23 cellular contexts compared by ENCODE assay signal in the genomic region with DNA sequence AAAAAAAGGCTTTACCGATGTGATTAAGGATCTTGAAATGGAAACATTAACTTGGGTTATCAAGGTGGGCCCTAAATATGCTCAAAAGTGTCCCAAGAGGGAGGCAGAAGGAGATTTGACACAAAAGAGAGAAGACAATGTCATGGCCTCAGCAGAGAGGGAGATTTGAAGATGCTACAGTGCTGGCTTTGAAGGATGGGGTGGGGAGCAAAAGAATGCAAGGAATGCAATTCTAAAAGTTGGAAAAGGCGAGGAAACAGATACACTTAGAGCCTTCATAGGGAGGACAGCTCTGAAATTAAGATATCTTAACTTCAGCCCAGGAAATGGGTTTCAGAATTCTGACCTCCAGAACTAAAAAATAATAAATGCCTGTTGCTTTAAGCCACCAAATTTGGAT.
DNase-seq lines count a peak whose midpoint lies in the region; ATAC-seq and TF ChIP-seq lines count a peak whose summit lies in the region.
"Had no signal": no experiment of that assay in that cellular context is flagged by ENCODE, and none has a peak within 500 bp of the region (broad histone marks: within the 10 kb centered on the region; RNA-seq: fewer than 3 reads in every experiment).

No MANE protein-coding gene starts in this region.

- no peaks in the 10 kb centered on the region for H3K9me3 Mint-ChIP-seq in osteocyte (ENCODE audit: unreplicated experiment)
- H3K9me3 Mint-ChIP-seq: CD8-positive, alpha-beta memory T cell; dendritic cell treated with granulocyte-macrophage colony-stimulating factor and Interleukin-4, amounts not matched to agents 40 ng/mL and 50 ng/mL, for 4 days; natural killer cell had no signal

- H3K36me3 Mint-ChIP-seq in osteocyte (ENCODE audit: unreplicated experiment) = no peaks in the 10 kb centered on the region
- H3K36me3 Mint-ChIP-seq: CD8-positive, alpha-beta memory T cell; natural killer cell had no signal

- H3K4me3 ChIP-seq in GM23248 = no peak overlapping the region
- H3K4me3 ChIP-seq in SK-N-SH (ENCODE audit: low read depth in 2 of 2, low read length in 1 of 2) = no peak overlapping the region
- H3K4me3 ChIP-seq in upper lobe of left lung = no peak overlapping the region
- no peak overlapping the region for H3K4me3 ChIP-seq in tibial artery
- H3K4me3 ChIP-seq: cardiac muscle cell, heart right ventricle, lung had no signal

- no peaks in the 10 kb centered on the region for H3K9me2 ChIP-seq in GM23248 (ENCODE audit: insufficient read depth)
- no peaks in the 10 kb centered on the region for H3K9me2 ChIP-seq in SK-N-SH

- H3K36me3 ChIP-seq in GM23248 (ENCODE audit: low read depth) (no peaks in the 10 kb centered on the region), SK-N-SH (replicated peaks in 1 of 2; ENCODE audit: control insufficient read depth in 1 of 2, insufficient read depth in 2 of 2, low read length in 1 of 2) (no peaks in the 10 kb centered on the region), upper lobe of left lung (no peaks in the 10 kb centered on the region), tibial artery (no peaks in the 10 kb centered on the region)
- H3K36me3 ChIP-seq: cardiac muscle cell, heart right ventricle had no signal

- TF ChIP-seq EP300 in SK-N-SH (IDR thresholded peaks at IDR 0.05; ENCODE audit: borderline replicate concordance in 1 of 2, low read depth in 1 of 2, low read length in 1 of 2) (no peak), upper lobe of left lung (IDR thresholded peaks at IDR 0.05) (no peak)

- CTCF ChIA-PET in SK-N-SH (lab: Yijun Ruan, JAX) = interaction anchor here (1.3 to 2.0 kb wide), 2 partner anchors 8 to 453 kb away, joined by 4 to 5 read pairs; no protein-coding TSS in a partner anchor

- H3K4me2 ChIP-seq in GM23248 (ENCODE audit: unreplicated experiment) (peak overlapping the region; percentile 45), SK-N-SH (peak overlapping the region; percentile 2; the same call in 1 of the 2 replicates)

- WGBS in GM23248 (ENCODE audit: low coverage in 1 of 2, low lambda C conversion rate in 2 of 2, missing lambda C conversion rate in 2 of 2), 2 experiments = 63 to 77% methylated on average over 2 of the region's 2 CpGs
- 81% methylated on average over 2 of the region's 2 CpGs for WGBS in SK-N-SH (ENCODE audit: low lambda C conversion rate)
- WGBS in upper lobe of left lung, 2 donors = 63 to 65% methylated on average over 2 of the region's 2 CpGs

- H3K4me3 Mint-ChIP-seq in osteocyte (ENCODE audit: unreplicated experiment) = no peak overlapping the region
- H3K4me3 Mint-ChIP-seq: activated CD4-positive, alpha-beta T cell treated with anti-CD3 and anti-CD28 coated beads, Interleukin-2, amount 10 ng/mL, durations not matched to agents 24 days and 14 days; CD8-positive, alpha-beta memory T cell; dendritic cell treated with granulocyte-macrophage colony-stimulating factor and Interleukin-4, amounts not matched to agents 40 ng/mL and 50 ng/mL, for 4 days; natural killer cell had no signal

- H3K27me3 Mint-ChIP-seq in osteocyte (ENCODE audit: unreplicated experiment) = no peaks in the 10 kb centered on the region

- H2AFZ ChIP-seq in GM23248 (peak overlapping the region; percentile 42), SK-N-SH (ENCODE audit: low read depth) (no peak overlapping the region)

- H3K9me3 ChIP-seq in GM23248 (ENCODE audit: low read depth) (no peaks in the 10 kb centered on the region), SK-N-SH (no peaks in the 10 kb centered on the region), upper lobe of left lung (no peaks in the 10 kb centered on the region), tibial artery (no peaks in the 10 kb centered on the region)
- H3K9me3 ChIP-seq: heart right ventricle had no signal

- no peak overlapping the region for H3K9ac ChIP-seq in GM23248
- peak overlapping the region; percentile 37; the same call in 1 of the 2 replicates for H3K9ac ChIP-seq in SK-N-SH

- H3K27me3 ChIP-seq in GM23248 (replicated peaks; ENCODE audit: insufficient read depth) (no peaks in the 10 kb centered on the region), SK-N-SH (ENCODE audit: insufficient read depth) (no peaks in the 10 kb centered on the region), upper lobe of left lung (no peaks in the 10 kb centered on the region), tibial artery (no peaks in the 10 kb centered on the region)
- H3K27me3 ChIP-seq: cardiac muscle cell, heart right ventricle had no signal

- TF ChIP-seq CTCF in SK-N-SH (IDR thresholded peaks at IDR 0.05) (no peak), osteocyte (IDR thresholded peaks at IDR 0.05) (no peak), upper lobe of left lung (IDR thresholded peaks at IDR 0.05) (no peak), tibial artery (IDR thresholded peaks at IDR 0.05) (no peak)

- no peaks in the 10 kb centered on the region for H4K20me1 ChIP-seq in GM23248 (ENCODE audit: insufficient read depth)
- no peaks in the 10 kb centered on the region for H4K20me1 ChIP-seq in SK-N-SH (ENCODE audit: insufficient read depth)

- peaks cover 49% of the 10 kb centered on the region for H3K4me1 ChIP-seq in GM23248 (ENCODE audit: insufficient read depth)
- peaks cover 9 to 43% of the 10 kb centered on the region in 2 experiments; a peak in 3 of 4 replicates for H3K4me1 ChIP-seq in SK-N-SH (ENCODE audit: control insufficient read depth in 1 of 2, insufficient read depth in 2 of 2, low read depth in 1 of 2, low read length in 1 of 2)
- H3K4me1 ChIP-seq in upper lobe of left lung = no peaks in the 10 kb centered on the region
- H3K4me1 ChIP-seq in tibial artery = peaks cover 0 to 30% (median 3%) of the 10 kb centered on the region in 4 donors

- no peak for TF ChIP-seq RAD21 in SK-N-SH (IDR thresholded peaks at IDR 0.05; ENCODE audit: low read length)

- no peak for ATAC-seq in upper lobe of left lung (ENCODE audit: low FRiP score in 2 of 2)
- ATAC-seq: natural killer cell had no signal

- peak overlapping the region; percentile 52 for H3K27ac ChIP-seq in GM23248
- peak overlapping the region in 1 of 2 experiments; percentile 64; a peak in 2 of 4 replicates for H3K27ac ChIP-seq in SK-N-SH (ENCODE audit: low read depth in 2 of 2, low read length in 1 of 2)
- H3K27ac ChIP-seq in upper lobe of left lung = no peak overlapping the region
- H3K27ac ChIP-seq in tibial artery = peak overlapping the region in 1 of 2 donors; percentile 10
- H3K27ac ChIP-seq: cardiac muscle cell had no signal

- POLR2A ChIA-PET in SK-N-SH (lab: Yijun Ruan, JAX) = no interaction called here

- DNase-seq in GM23248 = no peak
- no peak for DNase-seq in SK-N-SH
- peak; percentile 23 for DNase-seq in iPS-NIHi11 (ENCODE audit: low spot score)
- no peak for DNase-seq in osteocyte (ENCODE audit: extremely low spot score, unreplicated experiment)
- DNase-seq in upper lobe of left lung = no peak
- DNase-seq in activated gamma-delta T cell (lab: John Stamatoyannopoulos, UW) = no peak
- no peak for DNase-seq in tibial artery
- DNase-seq in NOMO-1 treated with dmso at 0.1 percent for 144 hours (lab: John Stamatoyannopoulos, UW; ENCODE audit: unreplicated experiment) = no peak
- DNase-seq: activated CD4-positive, alpha-beta T cell treated with anti-CD3 and anti-CD28 coated beads, Interleukin-2, amount 10 ng/mL, durations not matched to agents 24 days and 14 days; activated CD8-positive, alpha-beta memory T cell treated with anti-CD3 and anti-CD28 coated beads, Interleukin-2, amount 50 U/mL, for 4 hours; AML-193; CD8-positive, alpha-beta memory T cell; DMS53; heart right ventricle; Karpas-422; natural killer cell; NCI-H1105; NCI-H526; stimulated activated CD4-positive, alpha-beta T cell treated with anti-CD3 and anti-CD28 coated beads, Interleukin-2, amount 100 ng/mL, for 24 hours; stimulated activated naive CD4-positive, alpha-beta T cell had no signal

- TF ChIP-seq POLR2A in upper lobe of left lung (IDR thresholded peaks at IDR 0.05) = no peak

- in situ Hi-C loops in GM23248 (cut with MboI) = loop anchor here (25.0 kb wide), 1 partner anchor 1375 kb away; no protein-coding TSS in a partner anchor

- peaks cover 28% of the 10 kb centered on the region for H3K4me1 Mint-ChIP-seq in osteocyte (ENCODE audit: unreplicated experiment)

- H3F3A ChIP-seq in GM23248 (ENCODE audit: insufficient read depth) (peaks cover 32% of the 10 kb centered on the region), SK-N-SH (replicated peaks; ENCODE audit: insufficient read depth) (peaks cover 10% of the 10 kb centered on the region)

- intact Hi-C loops in tibial artery (cut with DNase I; ENCODE audit: low total_unique reads) = no loop called here

- H3K27ac Mint-ChIP-seq in osteocyte (ENCODE audit: unreplicated experiment) = peak overlapping the region; percentile 29
- H3K27ac Mint-ChIP-seq: activated CD4-positive, alpha-beta T cell treated with anti-CD3 and anti-CD28 coated beads, Interleukin-2, amount 10 ng/mL, durations not matched to agents 24 days and 14 days; CD8-positive, alpha-beta memory T cell; dendritic cell treated with granulocyte-macrophage colony-stimulating factor and Interleukin-4, amounts not matched to agents 40 ng/mL and 50 ng/mL, for 4 days; natural killer cell had no signal

- H3K79me2 ChIP-seq in GM23248 (ENCODE audit: insufficient read depth) (no peaks in the 10 kb centered on the region), SK-N-SH (ENCODE audit: insufficient read depth) (no peaks in the 10 kb centered on the region)

TF ChIP-seq in SK-N-SH, 30 proteins besides CTCF, POLR2A, EP300 and RAD21 (continues in another document):
- TF ChIP-seq CHD2 (IDR thresholded peaks at IDR 0.05; ENCODE audit: low read length, partially characterized antibody) = no peak
- no peak for TF ChIP-seq POLR2AphosphoS5 (IDR thresholded peaks at IDR 0.05; ENCODE audit: low read depth, low read length)
- no peak for TF ChIP-seq FOXM1 (IDR thresholded peaks at IDR 0.05; ENCODE audit: low read depth)
- TF ChIP-seq, protein P1, sequence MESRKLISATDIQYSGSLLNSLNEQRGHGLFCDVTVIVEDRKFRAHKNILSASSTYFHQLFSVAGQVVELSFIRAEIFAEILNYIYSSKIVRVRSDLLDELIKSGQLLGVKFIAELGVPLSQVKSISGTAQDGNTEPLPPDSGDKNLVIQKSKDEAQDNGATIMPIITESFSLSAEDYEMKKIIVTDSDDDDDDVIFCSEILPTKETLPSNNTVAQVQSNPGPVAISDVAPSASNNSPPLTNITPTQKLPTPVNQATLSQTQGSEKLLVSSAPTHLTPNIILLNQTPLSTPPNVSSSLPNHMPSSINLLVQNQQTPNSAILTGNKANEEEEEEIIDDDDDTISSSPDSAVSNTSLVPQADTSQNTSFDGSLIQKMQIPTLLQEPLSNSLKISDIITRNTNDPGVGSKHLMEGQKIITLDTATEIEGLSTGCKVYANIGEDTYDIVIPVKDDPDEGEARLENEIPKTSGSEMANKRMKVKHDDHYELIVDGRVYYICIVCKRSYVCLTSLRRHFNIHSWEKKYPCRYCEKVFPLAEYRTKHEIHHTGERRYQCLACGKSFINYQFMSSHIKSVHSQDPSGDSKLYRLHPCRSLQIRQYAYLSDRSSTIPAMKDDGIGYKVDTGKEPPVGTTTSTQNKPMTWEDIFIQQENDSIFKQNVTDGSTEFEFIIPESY (IDR thresholded peaks at IDR 0.05; ENCODE audit: borderline replicate concordance, low read depth) = no peak
- no peak for TF ChIP-seq RXRA (IDR thresholded peaks at IDR 0.05; ENCODE audit: borderline replicate concordance, low read depth)
- TF ChIP-seq NRF1 (IDR thresholded peaks at IDR 0.05; ENCODE audit: low read depth, low read length) = no peak
- no peak for TF ChIP-seq TEAD4 (IDR thresholded peaks at IDR 0.05; ENCODE audit: borderline replicate concordance, insufficient read depth)
